Comparison of ENCODE assay signal across 7 cellular contexts in genomic region chr15:42490246-42490742, GRCh38. TPM values are rescaled to one million over a fixed set of nuclear protein-coding genes. Genes with fewer than 3 reads are reported as not detected.
A peak's percentile ranks its signal among the peaks of the same experiment; 100 is the strongest.
DNase-seq lines count a peak whose midpoint lies in the region; ATAC-seq, FAIRE-seq and TF ChIP-seq lines count a peak whose summit lies in the region.

No MANE protein-coding gene starts in this region.

- no peaks in the 10 kb centered on the region for H3K9me3 Mint-ChIP-seq in astrocyte (ENCODE audit: unreplicated experiment)

- H3K9me3 ChIP-seq in astrocyte (ENCODE audit: insufficient read depth, low read depth, low read length): no peaks in the 10 kb centered on the region

- TF ChIP-seq CTCF in astrocyte (IDR thresholded peaks at IDR 0.05; ENCODE audit: insufficient read depth, low read depth, low read length): no peak
- TF ChIP-seq CTCF in kidney epithelial cell (IDR thresholded peaks at IDR 0.05; ENCODE audit: insufficient read depth, low read length, poor library complexity, severe bottlenecking): no peak

- H2AFZ ChIP-seq in astrocyte (ENCODE audit: low read depth, low read length): peak overlapping the region; percentile 88

- peaks cover 52% of the 10 kb centered on the region for H3K79me2 ChIP-seq in astrocyte (ENCODE audit: insufficient read depth, low read length)

- H3K36me3 ChIP-seq in astrocyte (ENCODE audit: insufficient read depth, low read length) (no peaks in the 10 kb centered on the region), kidney epithelial cell (ENCODE audit: control insufficient read depth, insufficient read depth, low read length) (no peaks in the 10 kb centered on the region)

- H3K27me3 Mint-ChIP-seq in astrocyte (ENCODE audit: low read depth, unreplicated experiment): no peaks in the 10 kb centered on the region

- H3K27ac Mint-ChIP-seq in astrocyte (ENCODE audit: unreplicated experiment): peak overlapping the region; percentile 100

- no peaks in the 10 kb centered on the region for H3K36me3 Mint-ChIP-seq in astrocyte (ENCODE audit: low read depth, unreplicated experiment)

- peak overlapping the region; percentile 100 for H3K27ac ChIP-seq in astrocyte (ENCODE audit: low read depth, low read length)
- peak overlapping the region; percentile 93 for H3K27ac ChIP-seq in substantia nigra (ENCODE audit: low read depth, low read length, poor library complexity, severe bottlenecking)

- peak overlapping the region; percentile 99 for H3K4me2 ChIP-seq in astrocyte (ENCODE audit: low read length)

- FAIRE-seq in GM19239 (lab: Jason Lieb, UNC) (peak; percentile 90), astrocyte (lab: Jason Lieb, UNC) (no peak)

- no peak for DNase-seq in GM19239 (ENCODE audit: insufficient read length, low spot score)
- peak; percentile 14 for DNase-seq in KG1 (lab: John Stamatoyannopoulos, UW)
- no peak for DNase-seq in astrocyte (ENCODE audit: low read depth)
- DNase-seq in kidney epithelial cell (ENCODE audit: low read depth): no peak
- DNase-seq in substantia nigra (lab: John Stamatoyannopoulos, UW): no peak
- DNase-seq in mesenteric fat pad (ENCODE audit: low spot score): no peak

- H4K20me1 ChIP-seq in astrocyte (ENCODE audit: insufficient read depth, low read length): peaks cover 8% of the 10 kb centered on the region

- H3K4me3 ChIP-seq in astrocyte (ENCODE audit: insufficient read depth, low read depth, low read length): peak overlapping the region; percentile 91
- peak overlapping the region; percentile 85 for H3K4me3 ChIP-seq in kidney epithelial cell (ENCODE audit: low read depth, low read length)

- H3K9ac ChIP-seq in astrocyte (ENCODE audit: low read length): peak overlapping the region; percentile 98

- no peak for ATAC-seq in HG03442 (IDR thresholded peaks at IDR 0.05; ENCODE audit: unreplicated experiment)

- H3K27me3 ChIP-seq in astrocyte (ENCODE audit: insufficient read depth, low read length): no peaks in the 10 kb centered on the region
- H3K27me3 ChIP-seq in kidney epithelial cell (ENCODE audit: control insufficient read depth, insufficient read depth, low read length): no peaks in the 10 kb centered on the region

- H3K4me3 Mint-ChIP-seq in astrocyte (ENCODE audit: unreplicated experiment): peak overlapping the region; percentile 86

- H3K4me1 ChIP-seq in astrocyte (ENCODE audit: insufficient read depth, low read length): peaks cover 16% of the 10 kb centered on the region

- peaks cover 23% of the 10 kb centered on the region for H3K4me1 Mint-ChIP-seq in astrocyte (ENCODE audit: low read depth, unreplicated experiment)

RNA-seq across cellular contexts. Expression of gene ZNF106, which starts 0.6 kb away (rescaled TPM):
- total RNA-seq in astrocyte (60.3 and 69.6 TPM in 2 replicates), kidney epithelial cell (30.9 and 32.5 TPM in 2 replicates), mesenteric fat pad (98.1 TPM)

RNA-seq across cellular contexts. Expression of gene SNAP23, which starts 5.1 kb away (rescaled TPM):
- total RNA-seq in astrocyte (122 and 124 TPM in 2 replicates), kidney epithelial cell (71.5 and 89.5 TPM in 2 replicates), mesenteric fat pad (72.0 TPM)

RNA-seq across cellular contexts. Expression of gene LRRC57, which starts 58.3 kb away (rescaled TPM):
- total RNA-seq in astrocyte (27.6 and 28.8 TPM in 2 replicates), kidney epithelial cell (18.2 and 24.2 TPM in 2 replicates), mesenteric fat pad (19.4 TPM)

RNA-seq across cellular contexts. Expression of gene HAUS2, which starts 58.3 kb away (rescaled TPM):
- 21.7 and 24.4 TPM in 2 replicates for total RNA-seq in astrocyte
- 31.1 and 35.3 TPM in 2 replicates for total RNA-seq in kidney epithelial cell
- total RNA-seq in mesenteric fat pad: 26.3 TPM
